In the genomic region with DNA sequence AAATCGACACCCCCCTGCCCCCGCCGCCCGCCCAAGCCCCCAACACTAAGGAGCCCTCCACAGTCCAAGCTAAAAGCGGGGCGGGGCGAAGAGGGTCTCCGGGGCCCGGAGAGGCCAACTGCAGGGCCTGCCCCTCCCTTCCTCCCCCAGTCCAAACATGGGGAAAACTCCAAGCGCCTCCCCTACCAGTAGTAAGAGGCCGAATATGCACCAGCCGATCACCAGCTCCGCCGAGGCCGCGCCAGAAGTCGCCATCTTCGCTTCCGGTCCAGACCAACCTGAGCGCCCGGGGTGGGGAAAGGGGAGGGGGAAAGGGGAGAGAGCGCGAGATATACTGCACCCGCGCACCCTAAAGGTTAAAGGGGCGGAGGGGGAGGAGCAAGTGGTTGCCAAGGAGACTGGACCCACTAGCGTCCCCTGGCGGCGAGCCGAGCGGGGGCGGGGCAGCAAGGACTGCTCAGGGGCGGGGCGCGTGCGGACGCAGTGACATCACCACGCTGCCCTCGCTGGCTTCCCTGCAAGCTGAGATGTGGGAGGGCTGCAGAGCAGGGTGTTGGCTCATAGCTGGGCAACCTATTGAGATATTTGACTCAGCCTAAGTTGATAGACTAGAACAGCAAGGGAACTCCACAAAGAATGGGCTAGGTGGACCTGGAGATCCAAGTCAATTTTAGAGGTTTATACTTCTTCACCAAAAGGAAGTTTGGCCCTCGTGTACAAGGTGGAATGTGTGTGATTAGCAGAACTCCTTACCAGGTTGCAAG, we compare ENCODE assay signal across 8 cellular contexts. TPM values are rescaled to one million over a fixed set of nuclear protein-coding genes. Genes with fewer than 3 reads are reported as not detected.
DNase-seq lines count a peak whose midpoint lies in the region; ATAC-seq and TF ChIP-seq lines count a peak whose summit lies in the region.

Gene LMBRD1, minus strand, starts transcription at position 384 of the 764 bp plus-strand sequence. Its CDS starts 129 bp downstream, at position 255.

- H3K4me3 Mint-ChIP-seq in WTC11, result peak within 1 kb of the TSS; percentile 89

- H3K9me3 Mint-ChIP-seq in WTC11, result peaks cover 14% of the 10 kb centered on the region

- H3K27ac Mint-ChIP-seq in WTC11, result peak within 1 kb of the TSS; percentile 98

- WGBS in smooth muscle cell (ENCODE audit: low lambda C conversion rate), result 5% methylated on average over 21 of the region's 40 CpGs

- H4K20me1 ChIP-seq in smooth muscle cell (ENCODE audit: low read depth), result peaks cover 4% of the 10 kb centered on the region

- H3K36me3 Mint-ChIP-seq in WTC11, result no peaks in the 10 kb centered on the region

- peak within 1 kb of the TSS; percentile 82 for H3K27ac ChIP-seq in smooth muscle cell (ENCODE audit: low read depth)

- ATAC-seq in GM18909 (IDR thresholded peaks at IDR 0.05; ENCODE audit: poor library complexity, unreplicated experiment) (peak; percentile 94), HG03175 (IDR thresholded peaks at IDR 0.05; ENCODE audit: unreplicated experiment) (peak; percentile 92), WTC11 (peak; percentile 89)

- no peaks in the 10 kb centered on the region for H3K9me3 ChIP-seq in smooth muscle cell (replicated peaks; ENCODE audit: low read depth)

- H3K79me2 ChIP-seq in smooth muscle cell (ENCODE audit: low read depth), result peaks cover 33% of the 10 kb centered on the region

- H3F3A ChIP-seq in smooth muscle cell (ENCODE audit: low read depth), result no peaks in the 10 kb centered on the region

- no peaks in the 10 kb centered on the region for H3K36me3 ChIP-seq in smooth muscle cell (ENCODE audit: low read depth)

- POLR2A ChIA-PET in WTC11 (lab: Charles Lee), result interaction anchor here (0.6 to 1.0 kb wide), 2 partner anchors 71 to 1006 kb away, joined by 4 to 5 read pairs; no protein-coding TSS in a partner anchor

- peak; percentile 80 for DNase-seq in AG09309 (ENCODE audit: low read depth)
- DNase-seq in NCI-H2227 treated with DMSO at 0.1 percent for 48 hours (lab: John Stamatoyannopoulos, UW), result peak; percentile 84
- peak; percentile 98 for DNase-seq in WTC11 (ENCODE audit: low spot score)
- peak; percentile 97 to 98 for DNase-seq in cardiac fibroblast (ENCODE audit: low read depth in 2 of 2)
- peak; percentile 94 for DNase-seq in iPS-NIHi7 (ENCODE audit: extremely low spot score)
- peak; percentile 91 for DNase-seq in smooth muscle cell (lab: John Stamatoyannopoulos, UW; ENCODE audit: unreplicated experiment)

- H3K4me3 ChIP-seq in AG09309 (ENCODE audit: control insufficient read depth, low read depth, low read length) (peak within 1 kb of the TSS; percentile 83), cardiac fibroblast (replicated peaks in 1 of 2; ENCODE audit: low read depth in 2 of 2, low read length in 2 of 2) (peak within 1 kb of the TSS; percentile 80 to 81), smooth muscle cell (peak within 1 kb of the TSS; percentile 74)

- H3K27me3 Mint-ChIP-seq in WTC11 (ENCODE audit: low read depth), result no peaks in the 10 kb centered on the region

- no peaks in the 10 kb centered on the region for H3K27me3 ChIP-seq in smooth muscle cell (ENCODE audit: low read depth)

- CTCF ChIA-PET in WTC11 (lab: Charles Lee), result interaction anchor here (0.6 to 2.3 kb wide), 36 partner anchors 9 to 941 kb away, joined by 3 to 14 read pairs (median 3); partner anchors contain the start of gene COL19A1

- peak; percentile 89 for TF ChIP-seq CTCF in AG09309 (IDR thresholded peaks at IDR 0.05; ENCODE audit: control insufficient read depth, insufficient read depth, low read depth, low read length, missing control alignments)
- peak; percentile 97 for TF ChIP-seq CTCF in WTC11 (IDR thresholded peaks at IDR 0.05)
- peak; percentile 77 for TF ChIP-seq CTCF in cardiac fibroblast (IDR thresholded peaks at IDR 0.05; ENCODE audit: low read depth, low read length)
- TF ChIP-seq CTCF in smooth muscle cell (IDR thresholded peaks at IDR 0.05; ENCODE audit: borderline replicate concordance, insufficient read depth, poor library complexity, severe bottlenecking), result peak; percentile 99

- peak within 1 kb of the TSS; percentile 88 for H3K9ac ChIP-seq in smooth muscle cell (ENCODE audit: low read depth)

- peak within 1 kb of the TSS; percentile 78 for H2AFZ ChIP-seq in smooth muscle cell (ENCODE audit: low read depth)

- H3K4me2 ChIP-seq in smooth muscle cell, result peak within 1 kb of the TSS; percentile 97

- peaks cover 13% of the 10 kb centered on the region for H3K4me1 ChIP-seq in smooth muscle cell (ENCODE audit: low read depth)

- peaks cover 41% of the 10 kb centered on the region for H3K4me1 Mint-ChIP-seq in WTC11

TF ChIP-seq in WTC11, 78 proteins besides CTCF, POLR2A, EP300 and RAD21:
- TF ChIP-seq, protein P1, sequence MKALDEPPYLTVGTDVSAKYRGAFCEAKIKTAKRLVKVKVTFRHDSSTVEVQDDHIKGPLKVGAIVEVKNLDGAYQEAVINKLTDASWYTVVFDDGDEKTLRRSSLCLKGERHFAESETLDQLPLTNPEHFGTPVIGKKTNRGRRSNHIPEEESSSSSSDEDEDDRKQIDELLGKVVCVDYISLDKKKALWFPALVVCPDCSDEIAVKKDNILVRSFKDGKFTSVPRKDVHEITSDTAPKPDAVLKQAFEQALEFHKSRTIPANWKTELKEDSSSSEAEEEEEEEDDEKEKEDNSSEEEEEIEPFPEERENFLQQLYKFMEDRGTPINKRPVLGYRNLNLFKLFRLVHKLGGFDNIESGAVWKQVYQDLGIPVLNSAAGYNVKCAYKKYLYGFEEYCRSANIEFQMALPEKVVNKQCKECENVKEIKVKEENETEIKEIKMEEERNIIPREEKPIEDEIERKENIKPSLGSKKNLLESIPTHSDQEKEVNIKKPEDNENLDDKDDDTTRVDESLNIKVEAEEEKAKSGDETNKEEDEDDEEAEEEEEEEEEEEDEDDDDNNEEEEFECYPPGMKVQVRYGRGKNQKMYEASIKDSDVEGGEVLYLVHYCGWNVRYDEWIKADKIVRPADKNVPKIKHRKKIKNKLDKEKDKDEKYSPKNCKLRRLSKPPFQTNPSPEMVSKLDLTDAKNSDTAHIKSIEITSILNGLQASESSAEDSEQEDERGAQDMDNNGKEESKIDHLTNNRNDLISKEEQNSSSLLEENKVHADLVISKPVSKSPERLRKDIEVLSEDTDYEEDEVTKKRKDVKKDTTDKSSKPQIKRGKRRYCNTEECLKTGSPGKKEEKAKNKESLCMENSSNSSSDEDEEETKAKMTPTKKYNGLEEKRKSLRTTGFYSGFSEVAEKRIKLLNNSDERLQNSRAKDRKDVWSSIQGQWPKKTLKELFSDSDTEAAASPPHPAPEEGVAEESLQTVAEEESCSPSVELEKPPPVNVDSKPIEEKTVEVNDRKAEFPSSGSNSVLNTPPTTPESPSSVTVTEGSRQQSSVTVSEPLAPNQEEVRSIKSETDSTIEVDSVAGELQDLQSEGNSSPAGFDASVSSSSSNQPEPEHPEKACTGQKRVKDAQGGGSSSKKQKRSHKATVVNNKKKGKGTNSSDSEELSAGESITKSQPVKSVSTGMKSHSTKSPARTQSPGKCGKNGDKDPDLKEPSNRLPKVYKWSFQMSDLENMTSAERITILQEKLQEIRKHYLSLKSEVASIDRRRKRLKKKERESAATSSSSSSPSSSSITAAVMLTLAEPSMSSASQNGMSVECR (CRISPR knock-in tag; IDR thresholded peaks at IDR 0.05; ENCODE audit: borderline replicate concordance), result peak; percentile 8; the same call in 1 of the 2 replicates
- TF ChIP-seq JAZF1 (CRISPR knock-in tag; IDR thresholded peaks at IDR 0.05) (no peak), SP1 (CRISPR knock-in tag; conservative IDR thresholded peaks at IDR 0.05) (peak; percentile 99), ZNF263 (CRISPR knock-in tag; IDR thresholded peaks at IDR 0.05; ENCODE audit: low read depth) (no peak), NR1H2 (CRISPR knock-in tag; IDR thresholded peaks at IDR 0.05) (no peak), EMX1 (CRISPR knock-in tag; IDR thresholded peaks at IDR 0.05) (no peak), KAT7 (CRISPR knock-in tag; IDR thresholded peaks at IDR 0.05; ENCODE audit: borderline replicate concordance) (no peak), HMGXB4 (CRISPR knock-in tag; IDR thresholded peaks at IDR 0.05) (no peak)

RNA-seq across cellular contexts. Expression of gene LMBRD1, which starts in this region (rescaled TPM):
- 14.9 to 15.0 TPM (median 14.9 TPM) in 3 replicates for total RNA-seq in WTC11 (2021)
- total RNA-seq in smooth muscle cell, result 72.4 and 78.5 TPM in 2 replicates
- 22.3 and 33.4 TPM in 2 replicates for polyA plus RNA-seq in smooth muscle cell

Comparison
In these comparisons a context has a peak if more than half of its experiments do, and no peak if none do; other contexts are left out.
1. Peak in every context shown above with its lines: DNase-seq, ATAC-seq, H3K4me3 ChIP-seq and H3K27ac ChIP-seq.